ENCODE assay signal across 7 cellular contexts in genomic region chr19:44113784-44114390, GRCh38. TPM values are rescaled to one million over a fixed set of nuclear protein-coding genes. Genes with fewer than 3 reads are reported as not detected.
DNase-seq lines count a peak whose midpoint lies in the region; ATAC-seq, FAIRE-seq and TF ChIP-seq lines count a peak whose summit lies in the region.

No MANE protein-coding gene starts in this region.

- no peaks in the 10 kb centered on the region for H3K27me3 Mint-ChIP-seq in activated T-helper 1 cell treated with anti-CD3 and anti-CD28 coated beads, Interleukin-12 subunit alpha, Interleukin-12 subunit beta, Interleukin-2, Interleukin-4 antibody, amounts not matched to agents 30 ng/mL and 10 ng/mL and 1 ng/mL, durations not matched to agents 14 hours and 24 hours and 36 hours (ENCODE audit: insufficient read depth)

- peaks cover 30% of the 10 kb centered on the region for H3K4me1 Mint-ChIP-seq in activated T-helper 1 cell treated with anti-CD3 and anti-CD28 coated beads, Interleukin-12 subunit alpha, Interleukin-12 subunit beta, Interleukin-2, Interleukin-4 antibody, amounts not matched to agents 30 ng/mL and 10 ng/mL and 1 ng/mL, durations not matched to agents 14 hours and 24 hours and 36 hours (ENCODE audit: low read depth)

- H3K4me3 Mint-ChIP-seq in activated T-helper 1 cell treated with anti-CD3 and anti-CD28 coated beads, Interleukin-12 subunit alpha, Interleukin-12 subunit beta, Interleukin-2, Interleukin-4 antibody, amounts not matched to agents 30 ng/mL and 10 ng/mL and 1 ng/mL, durations not matched to agents 14 hours and 24 hours and 36 hours = peak overlapping the region; percentile 100

- 2% methylated on average over 18 of the region's 18 CpGs for WGBS in right cardiac atrium
- 4 to 5% (median 4%) methylated on average over 18 of the region's 18 CpGs for WGBS in small intestine, 3 donors

- intact Hi-C loops in activated T-helper 1 cell treated with anti-CD3 and anti-CD28 coated beads, Interleukin-12 subunit alpha, Interleukin-12 subunit beta, Interleukin-2, Interleukin-4 antibody, amounts not matched to agents 30 ng/mL and 10 ng/mL and 1 ng/mL, durations not matched to agents 14 hours and 24 hours and 36 hours (cut with micrococcal nuclease) = loop anchor here (1.0 to 5.0 kb wide), 11 partner anchors 20 to 386 kb away; partner anchors contain the start of genes ZNF155, ZNF180, ZNF224 and ZNF226
- intact Hi-C loops in right cardiac atrium (cut with DNase I) = loop anchor here in 2 of 4 donors (2.0 to 10.0 kb wide), 3 partner anchors 19 to 51 kb away; partner anchors contain the start of genes ZNF226 (in 2 of the 2) and ZNF224 (in 1 of the 2)

- no peaks in the 10 kb centered on the region for H3K9me3 ChIP-seq in right cardiac atrium (ENCODE audit: control insufficient read depth, low read length)
- peaks cover 2% of the 10 kb centered on the region for H3K9me3 ChIP-seq in small intestine (ENCODE audit: control insufficient read depth, low read depth)

- DNase-seq in GM13977 (ENCODE audit: low spot score) (peak; percentile 13), right cardiac atrium (peak in 1 of 3 donors; percentile 63), small intestine (peak; percentile 7), NCI-H510A (lab: John Stamatoyannopoulos, UW) (no peak)
- DNase-seq in activated T-helper 1 cell treated with anti-CD3 and anti-CD28 coated beads, Interleukin-12 subunit alpha, Interleukin-12 subunit beta, Interleukin-2, Interleukin-4 antibody, amounts not matched to agents 30 ng/mL and 10 ng/mL and 1 ng/mL, durations not matched to agents 14 hours and 24 hours and 36 hours (ENCODE audit: low spot score) = no peak

- H3K27me3 ChIP-seq in right cardiac atrium (ENCODE audit: control insufficient read depth, insufficient read depth) = no peaks in the 10 kb centered on the region
- no peaks in the 10 kb centered on the region for H3K27me3 ChIP-seq in small intestine (ENCODE audit: control insufficient read depth in 2 of 2, insufficient read depth in 2 of 2, low read length in 2 of 2)

- peaks cover 2% of the 10 kb centered on the region in 2 donors for H3K36me3 ChIP-seq in small intestine (ENCODE audit: control insufficient read depth in 2 of 2, insufficient read depth in 2 of 2, low read length in 2 of 2)

- TF ChIP-seq CTCF in GM13977 (IDR thresholded peaks at IDR 0.05; ENCODE audit: extremely low read depth, insufficient read depth, missing control alignments) = no peak

- H3K36me3 Mint-ChIP-seq in activated T-helper 1 cell treated with anti-CD3 and anti-CD28 coated beads, Interleukin-12 subunit alpha, Interleukin-12 subunit beta, Interleukin-2, Interleukin-4 antibody, amounts not matched to agents 30 ng/mL and 10 ng/mL and 1 ng/mL, durations not matched to agents 14 hours and 24 hours and 36 hours (ENCODE audit: low read depth) = peaks cover 27% of the 10 kb centered on the region

- in situ Hi-C loops in GM13977 (cut with MboI; ENCODE audit: low pct_unique_long_range_greater_than_20kb, low sequenced_read_pairs, unreplicated experiment) = no loop called here

- no peaks in the 10 kb centered on the region for H3K4me1 ChIP-seq in right cardiac atrium (ENCODE audit: control insufficient read depth, insufficient read depth, low read length)
- H3K4me1 ChIP-seq in small intestine (ENCODE audit: control insufficient read depth in 2 of 2, insufficient read depth in 1 of 2, low read depth in 1 of 2, low read length in 1 of 2) = peaks cover 0 to 3% of the 10 kb centered on the region in 2 donors

- peak overlapping the region; percentile 71 for H3K27ac ChIP-seq in right cardiac atrium (ENCODE audit: low read length)
- H3K27ac ChIP-seq in small intestine (ENCODE audit: low read depth in 1 of 2, low read length in 1 of 2) = peak overlapping the region in 1 of 2 donors; percentile 69

- peaks cover 25% of the 10 kb centered on the region for H3K9me3 Mint-ChIP-seq in activated T-helper 1 cell treated with anti-CD3 and anti-CD28 coated beads, Interleukin-12 subunit alpha, Interleukin-12 subunit beta, Interleukin-2, Interleukin-4 antibody, amounts not matched to agents 30 ng/mL and 10 ng/mL and 1 ng/mL, durations not matched to agents 14 hours and 24 hours and 36 hours

- H3K27ac Mint-ChIP-seq in activated T-helper 1 cell treated with anti-CD3 and anti-CD28 coated beads, Interleukin-12 subunit alpha, Interleukin-12 subunit beta, Interleukin-2, Interleukin-4 antibody, amounts not matched to agents 30 ng/mL and 10 ng/mL and 1 ng/mL, durations not matched to agents 14 hours and 24 hours and 36 hours = peak overlapping the region; percentile 61

- FAIRE-seq in small intestine (lab: Jason Lieb, UNC) = no peak

- peak; percentile 6 for ATAC-seq in HG03432 (IDR thresholded peaks at IDR 0.05; ENCODE audit: unreplicated experiment)
- ATAC-seq in right cardiac atrium = peak in 1 of 2 donors; percentile 5
- ATAC-seq in HG02973 (IDR thresholded peaks at IDR 0.05; ENCODE audit: unreplicated experiment) = no peak

- H3K4me3 ChIP-seq in right cardiac atrium (ENCODE audit: low read length) (peak overlapping the region; percentile 84), small intestine (ENCODE audit: low read depth in 1 of 2, low read length in 2 of 2) (peak overlapping the region; percentile 49 to 74)

RNA-seq across cellular contexts. Expression of gene ZNF225, which starts 0.7 kb away (rescaled TPM):
- total RNA-seq in activated T-helper 1 cell treated with anti-CD3 and anti-CD28 coated beads, Interleukin-12 subunit alpha, Interleukin-12 subunit beta, Interleukin-2, Interleukin-4 antibody, amounts not matched to agents 30 ng/mL and 10 ng/mL and 1 ng/mL, durations not matched to agents 14 hours and 24 hours and 36 hours = 3.8 and 5.0 TPM in 2 replicates
- total RNA-seq in right cardiac atrium = 1 to 10 TPM; 3.6 to 4.2 (median 3.9) TPM
- polyA plus RNA-seq in right cardiac atrium = 1.9 TPM
- 1 to 10 TPM; 1.4 to 1.9 (median 1.8) TPM for polyA plus RNA-seq in small intestine

RNA-seq across cellular contexts. Expression of gene ZNF224, which starts 19.7 kb away (rescaled TPM):
- 18.8 and 20.4 TPM in 2 replicates for total RNA-seq in activated T-helper 1 cell treated with anti-CD3 and anti-CD28 coated beads, Interleukin-12 subunit alpha, Interleukin-12 subunit beta, Interleukin-2, Interleukin-4 antibody, amounts not matched to agents 30 ng/mL and 10 ng/mL and 1 ng/mL, durations not matched to agents 14 hours and 24 hours and 36 hours
- 10 to 100 TPM; 14.9 to 17.0 (median 15.9) TPM for total RNA-seq in right cardiac atrium
- 10.1 TPM for polyA plus RNA-seq in right cardiac atrium
- polyA plus RNA-seq in small intestine = 10 to 100 TPM in 2 of 3 donors, 1 to 10 TPM in 1; 8.3 to 27.3 (median 18.4) TPM

RNA-seq across cellular contexts. Expression of gene ZNF234, which starts 27.5 kb away (rescaled TPM):
- 8.4 and 10.3 TPM in 2 replicates for total RNA-seq in activated T-helper 1 cell treated with anti-CD3 and anti-CD28 coated beads, Interleukin-12 subunit alpha, Interleukin-12 subunit beta, Interleukin-2, Interleukin-4 antibody, amounts not matched to agents 30 ng/mL and 10 ng/mL and 1 ng/mL, durations not matched to agents 14 hours and 24 hours and 36 hours
- 10 to 100 TPM in 1 of 4 donors, 1 to 10 TPM in 3; 9.6 to 10.6 (median 9.9) TPM for total RNA-seq in right cardiac atrium
- 4.4 TPM for polyA plus RNA-seq in right cardiac atrium
- 1 to 10 TPM; 1.6 to 2.6 (median 2.2) TPM for polyA plus RNA-seq in small intestine

RNA-seq across cellular contexts. Expression of gene ZNF284, which starts 41.9 kb away (rescaled TPM):
- total RNA-seq in activated T-helper 1 cell treated with anti-CD3 and anti-CD28 coated beads, Interleukin-12 subunit alpha, Interleukin-12 subunit beta, Interleukin-2, Interleukin-4 antibody, amounts not matched to agents 30 ng/mL and 10 ng/mL and 1 ng/mL, durations not matched to agents 14 hours and 24 hours and 36 hours = 1.3 and 1.4 TPM in 2 replicates
- 1 to 10 TPM; 2.0 to 2.7 (median 2.4) TPM for total RNA-seq in right cardiac atrium
- 1.00 TPM for polyA plus RNA-seq in right cardiac atrium
- polyA plus RNA-seq in small intestine = under 1 TPM; 0.67 to 0.81 (median 0.72) TPM

RNA-seq across cellular contexts. Expression of gene ZNF226, which starts 51.0 kb away (rescaled TPM):
- 10.5 and 11.6 TPM in 2 replicates for total RNA-seq in activated T-helper 1 cell treated with anti-CD3 and anti-CD28 coated beads, Interleukin-12 subunit alpha, Interleukin-12 subunit beta, Interleukin-2, Interleukin-4 antibody, amounts not matched to agents 30 ng/mL and 10 ng/mL and 1 ng/mL, durations not matched to agents 14 hours and 24 hours and 36 hours
- 10 to 100 TPM; 19.4 to 23.0 (median 22.2) TPM for total RNA-seq in right cardiac atrium
- polyA plus RNA-seq in right cardiac atrium = 24.8 TPM
- polyA plus RNA-seq in small intestine = 10 to 100 TPM; 13.6 to 22.6 (median 17.3) TPM

Comparison
In these comparisons a context has a peak if more than half of its experiments do, and no peak if none do; other contexts are left out.
1. DNase-seq: peak in GM13977 (single experiment) and small intestine (single experiment); none in activated T-helper 1 cell treated with anti-CD3 and anti-CD28 coated beads, Interleukin-12 subunit alpha, Interleukin-12 subunit beta, Interleukin-2, Interleukin-4 antibody, amounts not matched to agents 30 ng/mL and 10 ng/mL and 1 ng/mL, durations not matched to agents 14 hours and 24 hours and 36 hours (single experiment) and NCI-H510A (single experiment).